ENCODE assay signal across 9 cellular contexts in the genomic region with DNA sequence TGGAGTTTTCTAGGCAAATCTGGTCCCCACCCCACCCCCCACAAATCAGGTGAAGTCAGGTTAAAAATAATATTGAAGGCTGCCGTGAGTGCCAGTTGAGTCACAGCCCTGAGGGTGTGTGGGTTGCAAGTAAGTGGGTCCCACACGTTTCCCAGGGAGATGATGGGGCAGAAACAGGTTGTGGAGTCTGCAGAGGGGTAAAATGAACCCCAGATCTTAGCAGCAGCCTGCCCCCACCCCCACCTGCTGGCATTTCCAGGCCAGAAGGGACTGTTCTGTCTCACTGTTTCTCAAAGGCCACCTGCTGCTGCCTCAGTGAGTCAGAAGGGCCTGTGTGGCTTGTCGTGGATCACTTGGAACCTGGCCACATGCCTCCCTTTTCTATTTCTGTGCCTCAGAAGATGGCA. TPM values are rescaled to one million over a fixed set of nuclear protein-coding genes. Genes with fewer than 3 reads are reported as not detected.
A peak's percentile ranks its signal among the peaks of the same experiment; 100 is the strongest.
DNase-seq lines count a peak whose midpoint lies in the region; ATAC-seq and TF ChIP-seq lines count a peak whose summit lies in the region.
"Had no signal": no experiment of that assay in that cellular context is flagged by ENCODE, and none has a peak within 500 bp of the region (broad histone marks: within the 10 kb centered on the region; RNA-seq: fewer than 3 reads in every experiment).

No MANE protein-coding gene starts in this region.

- H3K4me3 ChIP-seq in PC-9 (no peak overlapping the region), Karpas-422 (ENCODE audit: low read length) (no peak overlapping the region), suprapubic skin (no peak overlapping the region)
- H3K4me3 ChIP-seq: prostate gland had no signal

- intact Hi-C loops in PC-9 (cut with micrococcal nuclease; ENCODE audit: unreplicated experiment): no loop called here

- no peak for TF ChIP-seq POLR2A in suprapubic skin (IDR thresholded peaks at IDR 0.05)

- H3K27ac ChIP-seq in PC-9: peak overlapping the region; percentile 63
- H3K27ac ChIP-seq in Karpas-422 (ENCODE audit: low read length): no peak overlapping the region
- H3K27ac ChIP-seq in suprapubic skin: no peak overlapping the region
- H3K27ac ChIP-seq: prostate gland had no signal

- H3K9me2 ChIP-seq in PC-9 (ENCODE audit: insufficient read depth): no peaks in the 10 kb centered on the region
- no peaks in the 10 kb centered on the region for H3K9me2 ChIP-seq in Karpas-422 (replicated peaks; ENCODE audit: insufficient read depth, low read length)

- ATAC-seq in activated naive CD4-positive, alpha-beta T cell treated with anti-CD3 and anti-CD28 coated beads, Interleukin-2, amount 50 U/mL, for 72 hours: peak; percentile 75 to 78
- no peak for ATAC-seq in HG03460 (IDR thresholded peaks at IDR 0.05; ENCODE audit: unreplicated experiment)

- no peaks in the 10 kb centered on the region for H3K9me3 Mint-ChIP-seq in activated naive CD4-positive, alpha-beta T cell treated with anti-CD3 and anti-CD28 coated beads, Interleukin-2, amount 50 U/mL, for 72 hours

- no peak for TF ChIP-seq EP300 in suprapubic skin (IDR thresholded peaks at IDR 0.05)

- no peaks in the 10 kb centered on the region for H3K36me3 ChIP-seq in PC-9 (ENCODE audit: low read depth)
- H3K36me3 ChIP-seq in Karpas-422 (ENCODE audit: insufficient read depth, low read length): no peaks in the 10 kb centered on the region
- H3K36me3 ChIP-seq in suprapubic skin: no peaks in the 10 kb centered on the region
- H3K36me3 ChIP-seq: prostate gland had no signal

- TF ChIP-seq CTCF in PC-9 (conservative IDR thresholded peaks at IDR 0.05): no peak
- no peak for TF ChIP-seq CTCF in suprapubic skin (IDR thresholded peaks at IDR 0.05)

- CTCF ChIA-PET in PC-9 (lab: Charles Lee): no interaction called here

- peak overlapping the region; percentile 51 for H3K4me2 ChIP-seq in PC-9
- no peak overlapping the region for H3K4me2 ChIP-seq in Karpas-422 (ENCODE audit: low read depth, low read length, poor library complexity, severe bottlenecking)

- H3K27me3 ChIP-seq in PC-9 (ENCODE audit: insufficient read depth, low read depth) (no peaks in the 10 kb centered on the region), Karpas-422 (ENCODE audit: low read length) (no peaks in the 10 kb centered on the region), suprapubic skin (no peaks in the 10 kb centered on the region)

- POLR2A ChIA-PET in PC-9 (lab: Charles Lee; ENCODE audit: unreplicated experiment): no interaction called here

- 71% methylated on average over 2 of the region's 3 CpGs for WGBS in suprapubic skin

- BruUV-seq in PC-9 (replicated peaks; lab: Mats Ljungman, UMichigan): no TSS peak

- H3K79me2 ChIP-seq in PC-9 (ENCODE audit: low read depth) (no peaks in the 10 kb centered on the region), Karpas-422 (ENCODE audit: low read length) (no peaks in the 10 kb centered on the region)

- H3K4me1 ChIP-seq in PC-9 (replicated peaks; ENCODE audit: insufficient read depth): peaks cover 72% of the 10 kb centered on the region
- peaks cover 21% of the 10 kb centered on the region for H3K4me1 ChIP-seq in Karpas-422 (ENCODE audit: low read length)
- peaks cover 13% of the 10 kb centered on the region for H3K4me1 ChIP-seq in suprapubic skin
- H3K4me1 ChIP-seq: prostate gland had no signal

- peaks cover 31% of the 10 kb centered on the region; the same call in 1 of the 2 replicates for H3F3A ChIP-seq in PC-9 (ENCODE audit: insufficient read depth, low read depth)

- H4K20me1 ChIP-seq in PC-9 (ENCODE audit: insufficient read depth) (no peaks in the 10 kb centered on the region), Karpas-422 (ENCODE audit: insufficient read depth, low read depth, low read length) (no peaks in the 10 kb centered on the region)

- H2AFZ ChIP-seq in PC-9 (no peak overlapping the region), Karpas-422 (ENCODE audit: low read length) (no peak overlapping the region)

- peak overlapping the region; percentile 69 to 97 for H3K27ac Mint-ChIP-seq in activated naive CD4-positive, alpha-beta T cell treated with anti-CD3 and anti-CD28 coated beads, Interleukin-2, amount 50 U/mL, for 72 hours

- H3K9me3 ChIP-seq in PC-9 (ENCODE audit: insufficient read depth, low read depth) (no peaks in the 10 kb centered on the region), Karpas-422 (ENCODE audit: low read length) (no peaks in the 10 kb centered on the region), suprapubic skin (no peaks in the 10 kb centered on the region)
- H3K9me3 ChIP-seq: prostate gland had no signal

- no peaks in the 10 kb centered on the region for H3K36me3 Mint-ChIP-seq in activated naive CD4-positive, alpha-beta T cell treated with anti-CD3 and anti-CD28 coated beads, Interleukin-2, amount 50 U/mL, for 72 hours

- DNase-seq in Daoy (ENCODE audit: low read depth): peak; percentile 34
- peak in 1 of 2 experiments; percentile 78 for DNase-seq in PC-9
- peak; percentile 46 to 65 for DNase-seq in activated naive CD4-positive, alpha-beta T cell treated with anti-CD3 and anti-CD28 coated beads, Interleukin-2, amount 50 U/mL, for 72 hours (ENCODE audit: low spot score in 2 of 2)
- DNase-seq in stimulated activated CD4-positive, alpha-beta T cell treated with anti-CD3 and anti-CD28 coated beads, Interleukin-15, amount 100 ng/mL, for 48 hours (ENCODE audit: low read depth in 2 of 2): peak; percentile 51
- DNase-seq in Karpas-422: no peak
- DNase-seq in NCI-H128 (lab: John Stamatoyannopoulos, UW; ENCODE audit: unreplicated experiment): no peak
- DNase-seq in suprapubic skin (ENCODE audit: low spot score in 2 of 2): no peak

- H3K9ac ChIP-seq in Karpas-422 (ENCODE audit: low read length): no peak overlapping the region

RNA-seq across cellular contexts. Expression of a gene that starts 59.8 kb away (rescaled TPM):
- 5.8 and 7.5 TPM in 2 replicates for total RNA-seq in Daoy (2014; rRNA removed; shearing (Covaris generic))
- total RNA-seq in PC-9 (2021): 23.1 and 26.9 TPM in 2 replicates
- 10 to 100 TPM; 37.9 to 65.1 TPM for total RNA-seq in activated naive CD4-positive, alpha-beta T cell treated with anti-CD3 and anti-CD28 coated beads, Interleukin-2, amount 50 U/mL, for 72 hours
- total RNA-seq in Karpas-422 (2014; rRNA removed; shearing (Covaris generic); ENCODE audit: low replicate concordance): 9.8 and 26.1 TPM in 2 replicates
- total RNA-seq in suprapubic skin: 10 to 100 TPM; 10.3 to 15.8 (median 12.8) TPM

Comparison
In these comparisons a context has a peak if more than half of its experiments do, and no peak if none do; other contexts are left out.
1. DNase-seq: peak in Daoy (single experiment), activated naive CD4-positive, alpha-beta T cell treated with anti-CD3 and anti-CD28 coated beads, Interleukin-2, amount 50 U/mL, for 72 hours (2 of 2) and stimulated activated CD4-positive, alpha-beta T cell treated with anti-CD3 and anti-CD28 coated beads, Interleukin-15, amount 100 ng/mL, for 48 hours (2 of 2); none in Karpas-422 (single experiment), NCI-H128 (single experiment) and suprapubic skin (0 of 2).